ENCODE assay signal across 9 cellular contexts in the genomic region with DNA sequence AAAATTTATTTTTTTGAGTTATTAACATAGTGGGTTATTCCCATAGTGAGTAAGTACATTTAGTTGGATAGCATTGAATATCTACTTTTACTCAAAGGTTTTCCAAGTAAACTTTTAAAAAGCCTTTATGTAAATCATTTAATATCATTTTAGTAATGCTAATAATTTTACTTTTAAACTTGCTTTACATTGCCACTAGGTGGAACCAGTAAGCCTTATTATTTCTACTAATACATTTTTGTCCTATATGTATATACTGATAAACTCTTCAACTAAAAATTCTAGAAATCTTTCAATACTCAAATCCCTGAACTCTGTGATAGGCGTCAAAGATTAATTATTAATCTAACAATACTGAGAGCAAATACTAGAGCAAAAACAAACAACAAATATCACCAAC.
DNase-seq lines count a peak whose midpoint lies in the region; ATAC-seq and TF ChIP-seq lines count a peak whose summit lies in the region.
"Had no signal": no experiment of that assay in that cellular context is flagged by ENCODE, and none has a peak within 500 bp of the region (broad histone marks: within the 10 kb centered on the region; RNA-seq: fewer than 3 reads in every experiment).

No MANE protein-coding gene starts in this region.

- TF ChIP-seq CTCF in cardiac muscle cell (IDR thresholded peaks at IDR 0.05; ENCODE audit: low read depth, low read length) (peak; percentile 42), OCI-LY3 (IDR thresholded peaks at IDR 0.05; ENCODE audit: low read depth, low read length) (peak; percentile 64), fibroblast of lung (conservative IDR thresholded peaks at IDR 0.05 in 1 of 2, IDR thresholded peaks at IDR 0.05 in 1 of 2; ENCODE audit: low read depth in 1 of 2, low read length in 2 of 2) (peak in 1 of 2 donors; percentile 28), GM13976 (IDR thresholded peaks at IDR 0.05; ENCODE audit: borderline replicate concordance, control extremely low read depth, extremely low read depth, insufficient read depth, missing control alignments) (no peak)

- no peak for ATAC-seq in left cardiac atrium
- ATAC-seq in left colon = no peak

- H3K4me1 ChIP-seq in cardiac muscle cell (ENCODE audit: low read depth) (no peaks in the 10 kb centered on the region), OCI-LY3 (ENCODE audit: low read length) (no peaks in the 10 kb centered on the region), fibroblast of lung (ENCODE audit: control insufficient read depth, extremely low read depth, insufficient read depth, low read length) (no peaks in the 10 kb centered on the region)

- in situ Hi-C loops in GM13976 (cut with MboI; ENCODE audit: low sequenced_read_pairs, unreplicated experiment) = no loop called here

- H2AFZ ChIP-seq in OCI-LY3 (ENCODE audit: low read depth, low read length) (no peak overlapping the region), fibroblast of lung (ENCODE audit: low read length) (no peak overlapping the region)

- H3K79me2 ChIP-seq in OCI-LY3 (ENCODE audit: low read length) = no peaks in the 10 kb centered on the region
- H3K79me2 ChIP-seq in fibroblast of lung (ENCODE audit: control insufficient read depth, insufficient read depth, low read length) = no peaks in the 10 kb centered on the region

- no peaks in the 10 kb centered on the region for H3K27me3 ChIP-seq in cardiac muscle cell
- H3K27me3 ChIP-seq in OCI-LY3 (ENCODE audit: low read depth, low read length) = no peaks in the 10 kb centered on the region
- no peaks in the 10 kb centered on the region for H3K27me3 ChIP-seq in fibroblast of lung (ENCODE audit: control insufficient read depth, insufficient read depth, low read length)

- intact Hi-C loops in left cardiac atrium (cut with DNase I) = no loop called here
- intact Hi-C loops in left colon (cut with DNase I, micrococcal nuclease) = no loop called here

- H3K36me3 ChIP-seq in cardiac muscle cell (no peaks in the 10 kb centered on the region), OCI-LY3 (replicated peaks; ENCODE audit: low read depth, low read length) (no peaks in the 10 kb centered on the region), fibroblast of lung (ENCODE audit: control insufficient read depth, insufficient read depth, low read length) (no peaks in the 10 kb centered on the region)
- H3K36me3 ChIP-seq: HAP-1 had no signal

- H3K9me3 ChIP-seq in cardiac muscle cell (ENCODE audit: low read depth) (no peaks in the 10 kb centered on the region), OCI-LY3 (ENCODE audit: insufficient read depth, low read length) (no peaks in the 10 kb centered on the region), fibroblast of lung (ENCODE audit: control insufficient read depth, insufficient read depth, low read depth, low read length) (no peaks in the 10 kb centered on the region)
- H3K9me3 ChIP-seq: HAP-1 had no signal

- H3K4me3 ChIP-seq in cardiac muscle cell (no peak overlapping the region), OCI-LY3 (ENCODE audit: low read length) (no peak overlapping the region), fibroblast of lung (replicated peaks in 1 of 4; ENCODE audit: control extremely low read depth in 1 of 4, insufficient read depth in 1 of 4, low read depth in 3 of 4, low read length in 4 of 4) (no peak overlapping the region)
- H3K4me3 ChIP-seq: HAP-1 had no signal

- DNase-seq in cardiac muscle cell (ENCODE audit: low read depth in 1 of 2, low spot score in 1 of 2) (peak; percentile 23 to 49), left cardiac atrium (no peak), fibroblast of lung (ENCODE audit: low read depth in 2 of 2) (peak; percentile 25 to 74), stromal cell of bone marrow (ENCODE audit: low read depth) (peak; percentile 6), GM13976 (ENCODE audit: low spot score) (no peak), left colon (no peak)
- DNase-seq in activated T-cell treated with anti-CD3 and anti-CD28 coated beads, Interleukin-2, amount 50 U/mL, for 1 hour = no peak

- H3K9ac ChIP-seq in OCI-LY3 (ENCODE audit: low read length) (no peak overlapping the region), fibroblast of lung (ENCODE audit: insufficient read depth, low read length) (no peak overlapping the region)

- H4K20me1 ChIP-seq in OCI-LY3 (ENCODE audit: insufficient read depth, low read length) (no peaks in the 10 kb centered on the region), fibroblast of lung (ENCODE audit: control insufficient read depth, extremely low read depth, insufficient read depth, low read length) (no peaks in the 10 kb centered on the region)

- H3K4me2 ChIP-seq in OCI-LY3 (ENCODE audit: low read length) = no peak overlapping the region
- H3K4me2 ChIP-seq in fibroblast of lung (ENCODE audit: extremely low read depth, insufficient read depth, low read length) = no peak overlapping the region

- no peak overlapping the region for H3K27ac ChIP-seq in cardiac muscle cell
- no peak overlapping the region for H3K27ac ChIP-seq in OCI-LY3 (ENCODE audit: low read length)
- H3K27ac ChIP-seq in fibroblast of lung (ENCODE audit: insufficient read depth, low read length) = no peak overlapping the region

Comparison
In these comparisons a context has a peak if more than half of its experiments do, and no peak if none do; other contexts are left out.
1. DNase-seq: peak in cardiac muscle cell (2 of 2), fibroblast of lung (2 of 2) and stromal cell of bone marrow (single experiment); none in left cardiac atrium (single experiment), GM13976 (single experiment), left colon (0 of 2) and activated T-cell treated with anti-CD3 and anti-CD28 coated beads, Interleukin-2, amount 50 U/mL, for 1 hour (single experiment).